25 cellular contexts compared by ENCODE assay signal in genomic region chr20:63284981-63285524, GRCh38. TPM values are rescaled to one million over a fixed set of nuclear protein-coding genes. Genes with fewer than 3 reads are reported as not detected.
DNase-seq lines count a peak whose midpoint lies in the region; ATAC-seq and TF ChIP-seq lines count a peak whose summit lies in the region.
"Had no signal": no experiment of that assay in that cellular context is flagged by ENCODE, and none has a peak within 500 bp of the region (broad histone marks: within the 10 kb centered on the region; RNA-seq: fewer than 3 reads in every experiment).

No MANE protein-coding gene starts in this region.

- no peaks in the 10 kb centered on the region for H3K9me3 ChIP-seq in CD4-positive, alpha-beta T cell (ENCODE audit: control insufficient read depth, low read length)
- no peaks in the 10 kb centered on the region for H3K9me3 ChIP-seq in T-helper 17 cell (ENCODE audit: control insufficient read depth, low read length, poor library complexity, severe bottlenecking)
- H3K9me3 ChIP-seq in effector memory CD4-positive, alpha-beta T cell (ENCODE audit: control insufficient read depth, low read length): no peaks in the 10 kb centered on the region
- H3K9me3 ChIP-seq: heart right ventricle, stomach had no signal

- H3K36me3 Mint-ChIP-seq in T-helper 1 cell treated with Interleukin-12 subunit alpha and Interleukin-12 subunit beta and Interleukin-4 antibody, amounts not matched to agents 30 μg/mL and 1 μg/mL, for 36 hours (ENCODE audit: low read depth): peaks cover 7% of the 10 kb centered on the region
- H3K36me3 Mint-ChIP-seq in CD4-positive, alpha-beta T cell (ENCODE audit: low read depth): peaks cover 45% of the 10 kb centered on the region
- peaks cover 3% of the 10 kb centered on the region for H3K36me3 Mint-ChIP-seq in T-helper 17 cell (ENCODE audit: low read depth)
- H3K36me3 Mint-ChIP-seq: activated naive CD4-positive, alpha-beta T cell treated with anti-CD3 and anti-CD28 coated beads, Interleukin-2, amount 50 U/mL, for 24 hours; IgD-negative memory B cell had no signal

- peak overlapping the region; percentile 66 for H3K4me3 Mint-ChIP-seq in T-helper 1 cell treated with Interleukin-12 subunit alpha and Interleukin-12 subunit beta and Interleukin-4 antibody, amounts not matched to agents 30 μg/mL and 1 μg/mL, for 36 hours
- H3K4me3 Mint-ChIP-seq in CD4-positive, alpha-beta T cell: peak overlapping the region; percentile 84
- H3K4me3 Mint-ChIP-seq in T-helper 17 cell: peak overlapping the region; percentile 83

- H3K4me1 Mint-ChIP-seq in T-helper 1 cell treated with Interleukin-12 subunit alpha and Interleukin-12 subunit beta and Interleukin-4 antibody, amounts not matched to agents 30 μg/mL and 1 μg/mL, for 36 hours (ENCODE audit: low read depth): no peaks in the 10 kb centered on the region
- H3K4me1 Mint-ChIP-seq in CD4-positive, alpha-beta T cell (ENCODE audit: low read depth): peaks cover 4% of the 10 kb centered on the region
- H3K4me1 Mint-ChIP-seq in T-helper 17 cell: peaks cover 7% of the 10 kb centered on the region
- H3K4me1 Mint-ChIP-seq: activated naive CD4-positive, alpha-beta T cell treated with anti-CD3 and anti-CD28 coated beads, Interleukin-2, amount 50 U/mL, for 24 hours; IgD-negative memory B cell had no signal

- peak overlapping the region; percentile 28 for H3K4me3 ChIP-seq in effector memory CD4-positive, alpha-beta T cell (ENCODE audit: insufficient read depth, low read depth, low read length, poor library complexity, severe bottlenecking)

- DNase-seq in T-helper 1 cell (no peak), T-helper 17 cell (no peak), GM19238 (ENCODE audit: insufficient read length, low spot score) (no peak), NCI-H1417 (lab: John Stamatoyannopoulos, UW) (no peak)
- DNase-seq in CD4-positive, alpha-beta T cell: no peak
- DNase-seq in effector memory CD4-positive, alpha-beta T cell: no peak
- DNase-seq: activated CD4-positive, alpha-beta T cell treated with anti-CD3 and anti-CD28 coated beads for 1 hour; left cardiac atrium; NCI-H1694; NCI-H2171 treated with DMSO at 0.1 percent for 48 hours; occipital lobe; stimulated activated CD4-positive, alpha-beta T cell treated with anti-CD3 and anti-CD28 coated beads, Interleukin-4, amount 100 ng/mL, for 1 hour; stomach; trophoblast cell had no signal

- intact Hi-C loops in CD4-positive, alpha-beta T cell (cut with DNase I, micrococcal nuclease): no loop called here

- TF ChIP-seq CTCF in CD4-positive, alpha-beta T cell (IDR thresholded peaks at IDR 0.05): no peak

- no peak overlapping the region for H3K27ac Mint-ChIP-seq in T-helper 1 cell treated with Interleukin-12 subunit alpha and Interleukin-12 subunit beta and Interleukin-4 antibody, amounts not matched to agents 30 μg/mL and 1 μg/mL, for 36 hours
- H3K27ac Mint-ChIP-seq in CD4-positive, alpha-beta T cell: no peak overlapping the region
- H3K27ac Mint-ChIP-seq in T-helper 17 cell: peak overlapping the region; percentile 60
- H3K27ac Mint-ChIP-seq: IgD-negative memory B cell, memory B cell had no signal

- no peaks in the 10 kb centered on the region for H3K27me3 Mint-ChIP-seq in T-helper 1 cell treated with Interleukin-12 subunit alpha and Interleukin-12 subunit beta and Interleukin-4 antibody, amounts not matched to agents 30 μg/mL and 1 μg/mL, for 36 hours (ENCODE audit: low read depth)
- H3K27me3 Mint-ChIP-seq in CD4-positive, alpha-beta T cell: no peaks in the 10 kb centered on the region
- H3K27me3 Mint-ChIP-seq in T-helper 17 cell: no peaks in the 10 kb centered on the region
- H3K27me3 Mint-ChIP-seq: activated naive CD4-positive, alpha-beta T cell treated with anti-CD3 and anti-CD28 coated beads, Interleukin-2, amount 50 U/mL, for 24 hours; IgD-negative memory B cell; memory B cell had no signal

- no peaks in the 10 kb centered on the region for H3K27me3 ChIP-seq in CD4-positive, alpha-beta T cell (ENCODE audit: control insufficient read depth, insufficient read depth, low read length)
- no peaks in the 10 kb centered on the region for H3K27me3 ChIP-seq in effector memory CD4-positive, alpha-beta T cell (replicated peaks; ENCODE audit: control insufficient read depth, insufficient read depth, low read length, poor library complexity, severe bottlenecking)
- H3K27me3 ChIP-seq: heart right ventricle, stomach had no signal

- H3K36me3 ChIP-seq in effector memory CD4-positive, alpha-beta T cell (ENCODE audit: control insufficient read depth, insufficient read depth, low read length): peaks cover 51% of the 10 kb centered on the region

- no peak for ATAC-seq in CD4-positive, alpha-beta T cell (ENCODE audit: poor library complexity)
- no peak for ATAC-seq in T-helper 17 cell
- no peak for ATAC-seq in HG02884 (IDR thresholded peaks at IDR 0.05; ENCODE audit: unreplicated experiment)
- ATAC-seq: heart right ventricle, left cardiac atrium, SK-N-SH treated with all-trans-retinoic acid at 6 μM for 48 hours had no signal

- CTCF ChIA-PET in CD4-positive, alpha-beta T cell (lab: Charles Lee): no interaction called here

- no peaks in the 10 kb centered on the region for H3K9me3 Mint-ChIP-seq in T-helper 1 cell treated with Interleukin-12 subunit alpha and Interleukin-12 subunit beta and Interleukin-4 antibody, amounts not matched to agents 30 μg/mL and 1 μg/mL, for 36 hours
- no peaks in the 10 kb centered on the region for H3K9me3 Mint-ChIP-seq in CD4-positive, alpha-beta T cell
- H3K9me3 Mint-ChIP-seq: activated naive CD4-positive, alpha-beta T cell treated with anti-CD3 and anti-CD28 coated beads, Interleukin-2, amount 50 U/mL, for 24 hours; IgD-negative memory B cell; memory B cell had no signal

- H3K4me1 ChIP-seq in effector memory CD4-positive, alpha-beta T cell (ENCODE audit: control insufficient read depth, insufficient read depth, low read length, poor library complexity, severe bottlenecking): peaks cover 3% of the 10 kb centered on the region
- H3K4me1 ChIP-seq: heart right ventricle, stomach had no signal

- POLR2A ChIA-PET in CD4-positive, alpha-beta T cell (lab: Charles Lee): interaction anchor here (1.2 to 2.5 kb wide), 2 partner anchors 11 to 13 kb away, joined by 3 to 10 read pairs; partner anchors contain the start of gene ARFGAP1

- no peak overlapping the region for H3K27ac ChIP-seq in CD4-positive, alpha-beta T cell (ENCODE audit: low read depth, low read length)
- no peak overlapping the region for H3K27ac ChIP-seq in effector memory CD4-positive, alpha-beta T cell (ENCODE audit: insufficient read depth, low read length, poor library complexity, severe bottlenecking)
- H3K27ac ChIP-seq: 22Rv1, epithelial cell of prostate, RWPE1, stomach had no signal

RNA-seq across cellular contexts. Expression of gene COL20A1, which starts 7.9 kb away (rescaled TPM):
- total RNA-seq in CD4-positive, alpha-beta T cell: under 1 TPM in 1 of 2 experiments, not detected in 1; 0.03 TPM
- under 1 TPM in 1 of 2 donors, not detected in 1; 0.10 TPM for total RNA-seq in T-helper 17 cell
- total RNA-seq: left cardiac atrium had no signal

RNA-seq across cellular contexts. Expression of gene ARFGAP1, which starts 12.4 kb away (rescaled TPM):
- total RNA-seq in CD4-positive, alpha-beta T cell: 100 to 1,000 TPM; 120 TPM
- 100 to 1,000 TPM; 108 to 128 TPM for total RNA-seq in T-helper 17 cell

RNA-seq across cellular contexts. Expression of gene NKAIN4, which starts 30.8 kb away (rescaled TPM):
- not detected for total RNA-seq in CD4-positive, alpha-beta T cell
- not detected for total RNA-seq in T-helper 17 cell
- total RNA-seq: H4, heart right ventricle, left cardiac atrium had no signal

RNA-seq across cellular contexts. Expression of gene BIRC7, which starts 49.3 kb away (rescaled TPM):
- not detected for total RNA-seq in CD4-positive, alpha-beta T cell
- not detected for total RNA-seq in T-helper 17 cell
- total RNA-seq: occipital lobe, stomach had no signal
